Comparison of ENCODE assay signal across 10 cellular contexts in genomic region chr7:90334926-90335325, GRCh38. TPM values are rescaled to one million over a fixed set of nuclear protein-coding genes. Genes with fewer than 3 reads are reported as not detected.
"Had no signal": no experiment of that assay in that cellular context is flagged by ENCODE, and none has a peak within 500 bp of the region (broad histone marks: within the 10 kb centered on the region; RNA-seq: fewer than 3 reads in every experiment).

No MANE protein-coding gene starts in this region.

RNA-seq across cellular contexts. Expression of gene FAM237B, which starts 13.8 kb away (rescaled TPM):
- total RNA-seq: OCI-LY7, PC-3, PC-9, Peyer's patch, Right ventricle myocardium inferior, Right ventricle myocardium superior, RPMI7951, SJCRH30, SJSA1, SK-MEL-5 had no signal
